Comparison of ENCODE assay signal across 22 cellular contexts in genomic region chr6:98904096-98904495, GRCh38.
"Had no signal": no experiment of that assay in that cellular context is flagged by ENCODE, and none has a peak within 500 bp of the region (broad histone marks: within the 10 kb centered on the region; RNA-seq: fewer than 3 reads in every experiment).

No MANE protein-coding gene starts in this region.

- H3K4me3 ChIP-seq: cardiac muscle cell, esophagus squamous epithelium, gastrocnemius medialis, heart right ventricle, left lung, suprapubic skin had no signal

- ATAC-seq: activated T-cell treated with anti-CD3 and anti-CD28 coated beads, Interleukin-2, amount 50 U/mL, for 4 hours; gastrocnemius medialis; heart right ventricle; left lung; natural killer cell; right cardiac atrium; stimulated activated naive CD8-positive, alpha-beta T cell treated with anti-CD3 and anti-CD28 coated beads, Interleukin-15, Interleukin-2, amounts not matched to agents 100 U/mL and 50 U/mL, for 24 hours had no signal

- DNase-seq: activated CD4-positive, alpha-beta memory T cell treated with anti-CD3 and anti-CD28 coated beads for 36 hours; activated effector memory CD4-positive, alpha-beta T cell treated with Interleukin-2 at 50 U/mL for 16 hours; activated naive CD4-positive, alpha-beta T cell treated with anti-CD3 and anti-CD28 coated beads, Interleukin-2, amount 50 U/mL, for 16 hours; activated T-cell treated with anti-CD3 and anti-CD28 coated beads, Interleukin-2, amount 50 U/mL, for 4 hours; esophagus squamous epithelium; gastrocnemius medialis; heart right ventricle; islet precursor cell; left lung; natural killer cell; posterior cingulate gyrus; right cardiac atrium; SK-N-SH; small intestine; stimulated activated CD4-positive, alpha-beta T cell treated with anti-CD3 and anti-CD28 coated beads, Interleukin-4, amount 100 ng/mL, for 4 hours; stimulated activated CD8-positive, alpha-beta memory T cell treated with anti-CD3 and anti-CD28 coated beads, Interleukin-4, amount 100 ng/mL, for 48 hours; stimulated activated naive CD8-positive, alpha-beta T cell treated with anti-CD3 and anti-CD28 coated beads, Interleukin-15, Interleukin-2, amounts not matched to agents 100 U/mL and 50 U/mL, for 24 hours; T-helper 1 cell; T1000; trophoblast cell had no signal
